22 cellular contexts compared by ENCODE assay signal in the genomic region with DNA sequence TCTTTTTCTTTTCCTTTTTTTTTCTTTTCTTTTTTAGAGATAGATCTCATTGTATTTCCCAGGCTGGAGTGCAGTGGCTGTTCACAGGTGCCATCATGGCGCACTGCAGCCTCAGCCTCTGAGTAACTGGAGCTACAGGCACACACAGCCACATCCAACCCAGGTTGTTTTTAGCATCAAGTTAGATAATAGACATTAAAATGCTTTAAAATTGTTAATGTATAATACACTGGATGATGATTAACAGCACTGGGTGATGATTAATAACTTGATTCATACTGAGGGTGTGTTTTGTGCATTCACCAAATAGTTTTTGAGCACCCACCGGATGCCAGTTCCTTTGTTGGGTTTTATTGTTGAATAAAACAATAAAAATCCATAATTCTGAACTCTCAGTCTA.
"Had no signal": no experiment of that assay in that cellular context is flagged by ENCODE, and none has a peak within 500 bp of the region (broad histone marks: within the 10 kb centered on the region; RNA-seq: fewer than 3 reads in every experiment).

No MANE protein-coding gene starts in this region.

- H3K4me3 Mint-ChIP-seq: activated CD4-positive, alpha-beta memory T cell treated with anti-CD3 and anti-CD28 coated beads, Interleukin-2, amount 10 ng/mL, durations not matched to agents 7 days and 5 days; activated CD8-positive, alpha-beta memory T cell treated with anti-CD3 and anti-CD28 coated beads, Interleukin-2, amount 10 ng/mL, durations not matched to agents 7 days and 5 days; activated naive CD8-positive, alpha-beta T cell treated with anti-CD3 and anti-CD28 coated beads for 36 hours; activated T-helper 17 cell treated with anti-CD3 and anti-CD28 coated beads, Interleukin-2, amount 50 U/mL, for 72 hours; effector memory CD8-positive, alpha-beta T cell; memory B cell; naive thymus-derived CD4-positive, alpha-beta T cell; stimulated activated naive CD8-positive, alpha-beta T cell treated with anti-CD3 and anti-CD28 coated beads, Interleukin-15, Interleukin-2, amounts not matched to agents 100 ng/mL and 50 ng/mL, for 24 hours; WTC11 had no signal

- H3K27me3 ChIP-seq: tibial nerve had no signal

- ATAC-seq: activated CD8-positive, alpha-beta memory T cell treated with anti-CD3 and anti-CD28 coated beads, Interleukin-2, amount 10 ng/mL, durations not matched to agents 7 days and 5 days; activated T-helper 17 cell treated with anti-CD3 and anti-CD28 coated beads, Interleukin-2, amount 50 U/mL, for 72 hours; effector memory CD8-positive, alpha-beta T cell; left ventricle myocardium superior; naive thymus-derived CD4-positive, alpha-beta T cell; right cardiac atrium; WTC11 had no signal

- H3K36me3 Mint-ChIP-seq: activated CD8-positive, alpha-beta memory T cell treated with anti-CD3 and anti-CD28 coated beads, Interleukin-2, amount 10 ng/mL, durations not matched to agents 7 days and 5 days; activated naive CD8-positive, alpha-beta T cell treated with anti-CD3 and anti-CD28 coated beads for 36 hours; memory B cell; naive thymus-derived CD4-positive, alpha-beta T cell; WTC11 had no signal

- H3K4me1 Mint-ChIP-seq: activated CD4-positive, alpha-beta memory T cell treated with anti-CD3 and anti-CD28 coated beads, Interleukin-2, amount 10 ng/mL, durations not matched to agents 7 days and 5 days; activated CD8-positive, alpha-beta memory T cell treated with anti-CD3 and anti-CD28 coated beads, Interleukin-2, amount 10 ng/mL, durations not matched to agents 7 days and 5 days; activated T-helper 17 cell treated with anti-CD3 and anti-CD28 coated beads, Interleukin-2, amount 50 U/mL, for 72 hours had no signal

- H3K9me3 ChIP-seq: prostate gland, tibial nerve had no signal

- H3K4me3 ChIP-seq: prostate gland, tibial nerve had no signal

- H3K36me3 ChIP-seq: prostate gland, tibial nerve had no signal

- H3K4me1 ChIP-seq: prostate gland, tibial nerve had no signal

- H3K9me3 Mint-ChIP-seq: activated CD4-positive, alpha-beta memory T cell treated with anti-CD3 and anti-CD28 coated beads, Interleukin-2, amount 10 ng/mL, durations not matched to agents 7 days and 5 days; activated naive CD8-positive, alpha-beta T cell treated with anti-CD3 and anti-CD28 coated beads for 36 hours; activated T-helper 17 cell treated with anti-CD3 and anti-CD28 coated beads, Interleukin-2, amount 50 U/mL, for 72 hours; effector memory CD8-positive, alpha-beta T cell; memory B cell; stimulated activated naive CD8-positive, alpha-beta T cell treated with anti-CD3 and anti-CD28 coated beads, Interleukin-15, Interleukin-2, amounts not matched to agents 100 ng/mL and 50 ng/mL, for 24 hours; WTC11 had no signal

- H3K27ac ChIP-seq: prostate gland, tibial nerve had no signal

- H3K27ac Mint-ChIP-seq: activated CD4-positive, alpha-beta memory T cell treated with anti-CD3 and anti-CD28 coated beads, Interleukin-2, amount 10 ng/mL, durations not matched to agents 7 days and 5 days; activated CD8-positive, alpha-beta memory T cell treated with anti-CD3 and anti-CD28 coated beads, Interleukin-2, amount 10 ng/mL, durations not matched to agents 7 days and 5 days; activated naive CD8-positive, alpha-beta T cell treated with anti-CD3 and anti-CD28 coated beads for 36 hours; activated T-helper 17 cell treated with anti-CD3 and anti-CD28 coated beads, Interleukin-2, amount 50 U/mL, for 72 hours; effector memory CD8-positive, alpha-beta T cell; memory B cell; naive thymus-derived CD4-positive, alpha-beta T cell; stimulated activated naive CD8-positive, alpha-beta T cell treated with anti-CD3 and anti-CD28 coated beads, Interleukin-15, Interleukin-2, amounts not matched to agents 100 ng/mL and 50 ng/mL, for 24 hours; WTC11 had no signal

- DNase-seq: activated CD4-positive, alpha-beta memory T cell treated with anti-CD3 and anti-CD28 coated beads, Interleukin-2, amount 10 ng/mL, durations not matched to agents 7 days and 5 days; activated CD4-positive, alpha-beta T cell treated with anti-CD3 and anti-CD28 coated beads for 4 hours; activated CD8-positive, alpha-beta memory T cell treated with anti-CD3 and anti-CD28 coated beads, Interleukin-2, amount 10 ng/mL, durations not matched to agents 7 days and 5 days; activated naive CD4-positive, alpha-beta T cell; activated naive CD8-positive, alpha-beta T cell treated with anti-CD3 and anti-CD28 coated beads for 36 hours; activated T-cell treated with anti-CD3 and anti-CD28 coated beads, Interleukin-2, amount 50 U/mL, for 1 hour; amniotic stem cell; effector memory CD8-positive, alpha-beta T cell; foreskin fibroblast; glutamatergic neuron; hypothalamus; islet precursor cell; left ventricle myocardium superior; naive thymus-derived CD4-positive, alpha-beta T cell; right cardiac atrium; stimulated activated CD4-positive, alpha-beta T cell treated with anti-CD3 and anti-CD28 coated beads, Interleukin-2, amount 100 ng/mL, for 24 hours had no signal
